ENCODE assay signal across 15 cellular contexts in genomic region chr11:34837246-34837856, GRCh38.
DNase-seq lines count a peak whose midpoint lies in the region; TF ChIP-seq lines count a peak whose summit lies in the region.
"Had no signal": no experiment of that assay in that cellular context is flagged by ENCODE, and none has a peak within 500 bp of the region (broad histone marks: within the 10 kb centered on the region; RNA-seq: fewer than 3 reads in every experiment).

No MANE protein-coding gene starts in this region.

- H2BK5ac ChIP-seq in mesendoderm (ENCODE audit: low read length) = no peak overlapping the region

- H3K4me1 ChIP-seq in mesendoderm (ENCODE audit: control insufficient read depth, low read depth, low read length) = no peaks in the 10 kb centered on the region
- no peaks in the 10 kb centered on the region for H3K4me1 ChIP-seq in ovary (ENCODE audit: insufficient read depth)
- H3K4me1 ChIP-seq: body of pancreas, spleen had no signal

- no peak for TF ChIP-seq EP300 in ovary (IDR thresholded peaks at IDR 0.05)

- no peak overlapping the region for H4K8ac ChIP-seq in mesendoderm (ENCODE audit: low read depth, low read length)

- no peak for TF ChIP-seq POLR2A in ovary (IDR thresholded peaks at IDR 0.05)

- no peak overlapping the region for H3K56ac ChIP-seq in mesendoderm (ENCODE audit: low read length)

- no peak overlapping the region for H3K4ac ChIP-seq in mesendoderm (ENCODE audit: low read depth, low read length)

- no peaks in the 10 kb centered on the region for H3K79me2 ChIP-seq in mesendoderm (ENCODE audit: control insufficient read depth, insufficient read depth, low read length)

- no peak overlapping the region for H4K5ac ChIP-seq in mesendoderm (ENCODE audit: low read length)

- no peak overlapping the region for H3K18ac ChIP-seq in mesendoderm (ENCODE audit: low read length)

- H3K27me3 ChIP-seq in mesendoderm (ENCODE audit: insufficient read depth, low read length, poor library complexity) = no peaks in the 10 kb centered on the region
- H3K27me3 ChIP-seq in ovary = no peaks in the 10 kb centered on the region
- H3K27me3 ChIP-seq: body of pancreas, MG63 had no signal

- H3K79me1 ChIP-seq in mesendoderm (ENCODE audit: low read length) = no peaks in the 10 kb centered on the region

- H3K4me2 ChIP-seq in mesendoderm (ENCODE audit: low read length) = no peak overlapping the region

- no peak overlapping the region for H3K9ac ChIP-seq in mesendoderm (ENCODE audit: low read length)

- no peaks in the 10 kb centered on the region for H3K9me3 ChIP-seq in ovary
- H3K9me3 ChIP-seq: body of pancreas had no signal

- DNase-seq in M059J (ENCODE audit: low read depth) (peak; percentile 28), amniotic epithelial cell (ENCODE audit: low read depth) (peak; percentile 30), mesendoderm (peak; percentile 68), NCI-H748 treated with DMSO at 0.1 percent for 48 hours (lab: John Stamatoyannopoulos, UW) (no peak), ovary (no peak), cerebellar nuclear complex (lab: John Stamatoyannopoulos, UW) (no peak), HuH-7 (ENCODE audit: low spot score) (no peak)
- DNase-seq: activated naive CD4-positive, alpha-beta T cell; AML-193; body of pancreas; DND-41; effector memory CD4-positive, alpha-beta T cell; MG63; spleen had no signal

- H3K27ac ChIP-seq in mesendoderm (ENCODE audit: low read depth, low read length) (no peak overlapping the region), ovary (no peak overlapping the region)
- H3K27ac ChIP-seq: body of pancreas, spleen had no signal

- no peak overlapping the region for H3K23ac ChIP-seq in mesendoderm (ENCODE audit: low read length)

- H2AK5ac ChIP-seq in mesendoderm (ENCODE audit: low read length) = no peak overlapping the region

- 0 out of 2 replicates have a peak, but pooled peaks have one; percentile 13 for TF ChIP-seq CTCF in GM12875 (IDR thresholded peaks at IDR 0.05; ENCODE audit: borderline replicate concordance, insufficient read depth, low read depth, low read length)
- TF ChIP-seq CTCF in ovary (IDR thresholded peaks at IDR 0.05) = no peak

- H3K36me3 ChIP-seq in mesendoderm (ENCODE audit: control insufficient read depth, insufficient read depth, low read length) = no peaks in the 10 kb centered on the region
- H3K36me3 ChIP-seq in ovary = no peaks in the 10 kb centered on the region
- H3K36me3 ChIP-seq: MG63, spleen had no signal

- no peak overlapping the region for H3K4me3 ChIP-seq in GM12875 (ENCODE audit: low read depth, low read length)
- no peak overlapping the region for H3K4me3 ChIP-seq in mesendoderm (ENCODE audit: low read length)
- H3K4me3 ChIP-seq in ovary = no peak overlapping the region
- H3K4me3 ChIP-seq: body of pancreas, MG63, spleen had no signal

- intact Hi-C loops in ovary (cut with DNase I) = no loop called here

- H2BK15ac ChIP-seq in mesendoderm (replicated peaks; ENCODE audit: low read depth) = no peak overlapping the region

- no peak overlapping the region for H2BK120ac ChIP-seq in mesendoderm (ENCODE audit: low read depth, low read length)

Comparison
In these comparisons a context has a peak if more than half of its experiments do, and no peak if none do; other contexts are left out.
1. DNase-seq: peak in M059J (single experiment), amniotic epithelial cell (single experiment) and mesendoderm (single experiment); none in NCI-H748 treated with DMSO at 0.1 percent for 48 hours (single experiment), ovary (0 of 5), cerebellar nuclear complex (0 of 2) and HuH-7 (single experiment).